9 cellular contexts compared by ENCODE assay signal in genomic region chr4:82043809-82044137, GRCh38.
DNase-seq lines count a peak whose midpoint lies in the region; ATAC-seq and TF ChIP-seq lines count a peak whose summit lies in the region.
"Had no signal": no experiment of that assay in that cellular context is flagged by ENCODE, and none has a peak within 500 bp of the region (broad histone marks: within the 10 kb centered on the region; RNA-seq: fewer than 3 reads in every experiment).

No MANE protein-coding gene starts in this region.

- H3K4me3 Mint-ChIP-seq in activated T-cell treated with anti-CD3 and anti-CD28 coated beads, Interleukin-2, amount 50 U/mL, for 4 hours: peak overlapping the region; percentile 37
- peak overlapping the region; percentile 13 to 57 for H3K4me3 Mint-ChIP-seq in effector memory CD8-positive, alpha-beta T cell
- peak overlapping the region; percentile 84 to 86 (median 84) for H3K4me3 Mint-ChIP-seq in nephron
- peak overlapping the region; percentile 86 for H3K4me3 Mint-ChIP-seq in type B pancreatic cell

- H3K27ac ChIP-seq in brain microvascular endothelial cell: no peak overlapping the region

- H3K27ac Mint-ChIP-seq in effector memory CD8-positive, alpha-beta T cell: no peak overlapping the region
- H3K27ac Mint-ChIP-seq in nephron (no peak overlapping the region), type B pancreatic cell (no peak overlapping the region)

- peaks cover 31% of the 10 kb centered on the region for H3K27me3 ChIP-seq in brain microvascular endothelial cell (replicated peaks)
- H3K27me3 ChIP-seq: body of pancreas had no signal

- H3K4me3 ChIP-seq in brain microvascular endothelial cell (ENCODE audit: low read depth, low read length): no peak overlapping the region

- peaks cover 14% of the 10 kb centered on the region for H3K4me1 Mint-ChIP-seq in activated T-cell treated with anti-CD3 and anti-CD28 coated beads, Interleukin-2, amount 50 U/mL, for 4 hours (ENCODE audit: low read depth)
- H3K4me1 Mint-ChIP-seq in effector memory CD8-positive, alpha-beta T cell (ENCODE audit: low read depth in 2 of 2): no peaks in the 10 kb centered on the region
- H3K4me1 Mint-ChIP-seq in nephron (peaks cover 3% of the 10 kb centered on the region), type B pancreatic cell (ENCODE audit: unreplicated experiment) (peaks cover 9% of the 10 kb centered on the region)

- in situ Hi-C loops in brain microvascular endothelial cell (cut with HindIII; ENCODE audit: low pct_ligation_motif_present, low sequenced_read_pairs): no loop called here

- peaks cover 58% of the 10 kb centered on the region for H3K27me3 Mint-ChIP-seq in activated T-cell treated with anti-CD3 and anti-CD28 coated beads, Interleukin-2, amount 50 U/mL, for 4 hours (ENCODE audit: low read depth)
- H3K27me3 Mint-ChIP-seq in effector memory CD8-positive, alpha-beta T cell: peaks cover 47 to 73% of the 10 kb centered on the region in 2 donors
- peaks cover 81% of the 10 kb centered on the region for H3K27me3 Mint-ChIP-seq in nephron (ENCODE audit: low read depth)
- H3K27me3 Mint-ChIP-seq in type B pancreatic cell: peaks cover 71% of the 10 kb centered on the region

- H3K36me3 ChIP-seq in brain microvascular endothelial cell (replicated peaks): no peaks in the 10 kb centered on the region

- TF ChIP-seq CTCF in nephron (IDR thresholded peaks at IDR 0.05; ENCODE audit: unreplicated experiment in 3 of 3) (no peak), type B pancreatic cell (conservative IDR thresholded peaks at IDR 0.05) (no peak), brain microvascular endothelial cell (IDR thresholded peaks at IDR 0.05; ENCODE audit: low read depth, low read length, missing control alignments) (no peak)

- no peaks in the 10 kb centered on the region for H3K9me3 Mint-ChIP-seq in activated T-cell treated with anti-CD3 and anti-CD28 coated beads, Interleukin-2, amount 50 U/mL, for 4 hours
- H3K9me3 Mint-ChIP-seq in effector memory CD8-positive, alpha-beta T cell: no peaks in the 10 kb centered on the region
- no peaks in the 10 kb centered on the region for H3K9me3 Mint-ChIP-seq in nephron
- no peaks in the 10 kb centered on the region for H3K9me3 Mint-ChIP-seq in type B pancreatic cell

- H3K36me3 Mint-ChIP-seq in activated T-cell treated with anti-CD3 and anti-CD28 coated beads, Interleukin-2, amount 50 U/mL, for 4 hours (ENCODE audit: insufficient read depth): no peaks in the 10 kb centered on the region
- no peaks in the 10 kb centered on the region for H3K36me3 Mint-ChIP-seq in effector memory CD8-positive, alpha-beta T cell (ENCODE audit: insufficient read depth)
- H3K36me3 Mint-ChIP-seq in nephron (ENCODE audit: low read depth) (no peaks in the 10 kb centered on the region), type B pancreatic cell (no peaks in the 10 kb centered on the region)

- ATAC-seq in activated T-cell treated with anti-CD3 and anti-CD28 coated beads, Interleukin-2, amount 50 U/mL, for 4 hours: no peak
- no peak for ATAC-seq in effector memory CD8-positive, alpha-beta T cell (replicated peaks)
- no peak for ATAC-seq in HG03342 (IDR thresholded peaks at IDR 0.05; ENCODE audit: unreplicated experiment)

- DNase-seq in activated T-cell treated with anti-CD3 and anti-CD28 coated beads, Interleukin-2, amount 50 U/mL, for 4 hours: no peak
- DNase-seq in activated T-cell treated with anti-CD3 and anti-CD28 coated beads, Interleukin-2, amount 50 U/mL, for 1 hour: no peak
- no peak for DNase-seq in effector memory CD8-positive, alpha-beta T cell
- DNase-seq in type B pancreatic cell (ENCODE audit: extremely low spot score, unreplicated experiment): no peak
- no peak for DNase-seq in SW480 (ENCODE audit: low spot score)
- DNase-seq in brain microvascular endothelial cell: no peak

Comparison
In these comparisons a context has a peak if more than half of its experiments do, and no peak if none do; other contexts are left out.
1. H3K4me3 Mint-ChIP-seq: peak in every context shown above with its lines; median percentile 86 in type B pancreatic cell; 84 in nephron; 37 in activated T-cell treated with anti-CD3 and anti-CD28 coated beads, Interleukin-2, amount 50 U/mL, for 4 hours; 35 in effector memory CD8-positive, alpha-beta T cell.